In the genomic region with DNA sequence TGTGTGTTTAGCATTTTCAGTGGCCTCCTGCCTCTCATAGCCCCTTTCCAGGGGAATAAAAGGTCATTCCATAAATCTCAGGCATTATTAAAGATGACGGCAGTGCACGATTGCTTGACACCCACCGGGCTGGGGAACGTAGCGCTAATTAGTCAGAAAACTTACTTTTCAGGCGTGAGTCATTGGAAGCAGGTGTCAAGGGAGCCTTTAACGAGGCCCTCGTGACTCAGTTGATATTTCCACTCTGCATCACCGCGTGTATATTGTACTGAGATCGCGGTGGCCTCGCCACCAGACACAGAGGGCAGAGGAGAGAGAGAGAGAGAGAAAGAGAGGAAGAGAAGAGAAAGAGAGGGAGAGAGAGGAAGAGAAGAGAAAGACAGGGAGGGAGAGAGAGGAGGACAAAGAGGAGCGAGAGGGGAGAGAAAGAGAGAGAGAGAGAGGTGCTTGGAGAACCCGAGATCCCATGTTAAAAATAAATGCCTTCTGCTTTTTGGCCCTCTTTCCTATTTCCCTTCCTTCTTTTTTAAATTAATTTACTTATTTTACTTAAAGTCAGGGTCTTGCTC, we compare ENCODE assay signal across 2 cellular contexts.
TF ChIP-seq lines count a peak whose summit lies in the region.

No MANE protein-coding gene starts in this region.

TF ChIP-seq in HEK293, 187 proteins besides CTCF, POLR2A, EP300 and RAD21 (continues in another document):
- no peak for TF ChIP-seq ZNF585B (tag by site-specific recombination; IDR thresholded peaks at IDR 0.05)
- TF ChIP-seq ZBTB7A (tag by site-specific recombination; IDR thresholded peaks at IDR 0.05; ENCODE audit: low read depth) = no peak
- peak; percentile 36; the same call in 1 of the 2 replicates for TF ChIP-seq ZNF639 (tag by site-specific recombination; IDR thresholded peaks at IDR 0.05)
- TF ChIP-seq, protein P1, sequence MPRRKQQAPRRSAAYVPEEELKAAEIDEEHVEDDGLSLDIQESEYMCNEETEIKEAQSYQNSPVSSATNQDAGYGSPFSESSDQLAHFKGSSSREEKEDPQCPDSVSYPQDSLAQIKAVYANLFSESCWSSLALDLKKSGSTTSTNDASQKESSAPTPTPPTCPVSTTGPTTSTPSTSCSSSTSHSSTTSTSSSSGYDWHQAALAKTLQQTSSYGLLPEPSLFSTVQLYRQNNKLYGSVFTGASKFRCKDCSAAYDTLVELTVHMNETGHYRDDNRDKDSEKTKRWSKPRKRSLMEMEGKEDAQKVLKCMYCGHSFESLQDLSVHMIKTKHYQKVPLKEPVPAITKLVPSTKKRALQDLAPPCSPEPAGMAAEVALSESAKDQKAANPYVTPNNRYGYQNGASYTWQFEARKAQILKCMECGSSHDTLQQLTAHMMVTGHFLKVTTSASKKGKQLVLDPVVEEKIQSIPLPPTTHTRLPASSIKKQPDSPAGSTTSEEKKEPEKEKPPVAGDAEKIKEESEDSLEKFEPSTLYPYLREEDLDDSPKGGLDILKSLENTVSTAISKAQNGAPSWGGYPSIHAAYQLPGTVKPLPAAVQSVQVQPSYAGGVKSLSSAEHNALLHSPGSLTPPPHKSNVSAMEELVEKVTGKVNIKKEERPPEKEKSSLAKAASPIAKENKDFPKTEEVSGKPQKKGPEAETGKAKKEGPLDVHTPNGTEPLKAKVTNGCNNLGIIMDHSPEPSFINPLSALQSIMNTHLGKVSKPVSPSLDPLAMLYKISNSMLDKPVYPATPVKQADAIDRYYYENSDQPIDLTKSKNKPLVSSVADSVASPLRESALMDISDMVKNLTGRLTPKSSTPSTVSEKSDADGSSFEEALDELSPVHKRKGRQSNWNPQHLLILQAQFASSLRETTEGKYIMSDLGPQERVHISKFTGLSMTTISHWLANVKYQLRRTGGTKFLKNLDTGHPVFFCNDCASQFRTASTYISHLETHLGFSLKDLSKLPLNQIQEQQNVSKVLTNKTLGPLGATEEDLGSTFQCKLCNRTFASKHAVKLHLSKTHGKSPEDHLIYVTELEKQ (tag by site-specific recombination; IDR thresholded peaks at IDR 0.05; ENCODE audit: borderline replicate concordance) = no peak
- TF ChIP-seq, protein P2, sequence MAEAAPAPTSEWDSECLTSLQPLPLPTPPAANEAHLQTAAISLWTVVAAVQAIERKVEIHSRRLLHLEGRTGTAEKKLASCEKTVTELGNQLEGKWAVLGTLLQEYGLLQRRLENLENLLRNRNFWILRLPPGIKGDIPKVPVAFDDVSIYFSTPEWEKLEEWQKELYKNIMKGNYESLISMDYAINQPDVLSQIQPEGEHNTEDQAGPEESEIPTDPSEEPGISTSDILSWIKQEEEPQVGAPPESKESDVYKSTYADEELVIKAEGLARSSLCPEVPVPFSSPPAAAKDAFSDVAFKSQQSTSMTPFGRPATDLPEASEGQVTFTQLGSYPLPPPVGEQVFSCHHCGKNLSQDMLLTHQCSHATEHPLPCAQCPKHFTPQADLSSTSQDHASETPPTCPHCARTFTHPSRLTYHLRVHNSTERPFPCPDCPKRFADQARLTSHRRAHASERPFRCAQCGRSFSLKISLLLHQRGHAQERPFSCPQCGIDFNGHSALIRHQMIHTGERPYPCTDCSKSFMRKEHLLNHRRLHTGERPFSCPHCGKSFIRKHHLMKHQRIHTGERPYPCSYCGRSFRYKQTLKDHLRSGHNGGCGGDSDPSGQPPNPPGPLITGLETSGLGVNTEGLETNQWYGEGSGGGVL (tag by site-specific recombination; IDR thresholded peaks at IDR 0.05) = no peak
- no peak for TF ChIP-seq ZNF544 (tag by site-specific recombination; IDR thresholded peaks at IDR 0.05)
- no peak for TF ChIP-seq ZNF560 (tag by site-specific recombination; IDR thresholded peaks at IDR 0.05; ENCODE audit: borderline replicate concordance)
- no peak for TF ChIP-seq ZBTB48 (tag by site-specific recombination; IDR thresholded peaks at IDR 0.05)
- no peak for TF ChIP-seq ZFP41 (tag by site-specific recombination; IDR thresholded peaks at IDR 0.05; ENCODE audit: borderline replicate concordance)
- no peak for TF ChIP-seq GLIS1 (tag by site-specific recombination; IDR thresholded peaks at IDR 0.05)
- TF ChIP-seq ZNF146 (tag by site-specific recombination; IDR thresholded peaks at IDR 0.05) = no peak
- TF ChIP-seq ZNF561 (tag by site-specific recombination; IDR thresholded peaks at IDR 0.05; ENCODE audit: borderline replicate concordance) = no peak
- no peak for TF ChIP-seq ZNF138 (tag by site-specific recombination; IDR thresholded peaks at IDR 0.05; ENCODE audit: borderline replicate concordance)
- no peak for TF ChIP-seq ZNF416 (tag by site-specific recombination; IDR thresholded peaks at IDR 0.05)
- no peak for TF ChIP-seq ZNF354C (tag by site-specific recombination; IDR thresholded peaks at IDR 0.05; ENCODE audit: borderline replicate concordance, low read depth)
- no peak for TF ChIP-seq SALL2 (tag by site-specific recombination; IDR thresholded peaks at IDR 0.05; ENCODE audit: borderline replicate concordance)
- TF ChIP-seq ZBTB1 (tag by site-specific recombination; IDR thresholded peaks at IDR 0.05) = 0 out of 2 replicates have a peak, but pooled peaks have one; percentile 42
- TF ChIP-seq ZNF791 (tag by site-specific recombination; IDR thresholded peaks at IDR 0.05) = no peak
- TF ChIP-seq ZNF596 (tag by site-specific recombination; IDR thresholded peaks at IDR 0.05) = peak; percentile 55
- TF ChIP-seq, protein P3, sequence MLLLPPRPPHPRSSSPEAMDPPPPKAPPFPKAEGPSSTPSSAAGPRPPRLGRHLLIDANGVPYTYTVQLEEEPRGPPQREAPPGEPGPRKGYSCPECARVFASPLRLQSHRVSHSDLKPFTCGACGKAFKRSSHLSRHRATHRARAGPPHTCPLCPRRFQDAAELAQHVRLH (tag by site-specific recombination; IDR thresholded peaks at IDR 0.05) = no peak
- no peak for TF ChIP-seq ZNF114 (tag by site-specific recombination; IDR thresholded peaks at IDR 0.05)
- no peak for TF ChIP-seq GLIS2 (tag by site-specific recombination; IDR thresholded peaks at IDR 0.05)
- TF ChIP-seq KLF10 (tag by site-specific recombination; IDR thresholded peaks at IDR 0.05) = no peak
- no peak for TF ChIP-seq ZNF549 (tag by site-specific recombination; IDR thresholded peaks at IDR 0.05)

TF ChIP-seq in H1, 55 proteins besides CTCF, POLR2A, EP300 and RAD21:
- no peak for TF ChIP-seq RXRA (IDR thresholded peaks at IDR 0.05; ENCODE audit: insufficient read depth, low read depth, low read length)
- no peak for TF ChIP-seq JUND (IDR thresholded peaks at IDR 0.05; ENCODE audit: low read length)
- TF ChIP-seq CBX5 (IDR thresholded peaks at IDR 0.05; ENCODE audit: low read depth, low read length) = no peak
- no peak for TF ChIP-seq CHD7 (IDR thresholded peaks at IDR 0.05; ENCODE audit: insufficient replicate concordance, low read length)
- no peak for TF ChIP-seq CEBPB (IDR thresholded peaks at IDR 0.05; ENCODE audit: low read depth, low read length)
- no peak for TF ChIP-seq SP4 (IDR thresholded peaks at IDR 0.05; ENCODE audit: low read length)
- no peak for TF ChIP-seq HDAC6 (IDR thresholded peaks at IDR 0.05; ENCODE audit: low read depth, low read length)
- no peak for TF ChIP-seq SAP30 (IDR thresholded peaks at IDR 0.05; ENCODE audit: insufficient read depth, insufficient replicate concordance, low read length)
- no peak for TF ChIP-seq SUZ12 (IDR thresholded peaks at IDR 0.05; ENCODE audit: low read length)
- no peak for TF ChIP-seq TBP (IDR thresholded peaks at IDR 0.05; ENCODE audit: low read depth, low read length)
- no peak for TF ChIP-seq ASH2L (IDR thresholded peaks at IDR 0.05; ENCODE audit: low read length)
- TF ChIP-seq CREB1 (IDR thresholded peaks at IDR 0.05) = no peak
- TF ChIP-seq RNF2 (IDR thresholded peaks at IDR 0.05; ENCODE audit: borderline replicate concordance, low read depth, low read length, missing control alignments, poor library complexity, severe bottlenecking) = no peak
- no peak for TF ChIP-seq MAX (IDR thresholded peaks at IDR 0.05)
